Comparison of ENCODE assay signal across 25 cellular contexts in the genomic region with DNA sequence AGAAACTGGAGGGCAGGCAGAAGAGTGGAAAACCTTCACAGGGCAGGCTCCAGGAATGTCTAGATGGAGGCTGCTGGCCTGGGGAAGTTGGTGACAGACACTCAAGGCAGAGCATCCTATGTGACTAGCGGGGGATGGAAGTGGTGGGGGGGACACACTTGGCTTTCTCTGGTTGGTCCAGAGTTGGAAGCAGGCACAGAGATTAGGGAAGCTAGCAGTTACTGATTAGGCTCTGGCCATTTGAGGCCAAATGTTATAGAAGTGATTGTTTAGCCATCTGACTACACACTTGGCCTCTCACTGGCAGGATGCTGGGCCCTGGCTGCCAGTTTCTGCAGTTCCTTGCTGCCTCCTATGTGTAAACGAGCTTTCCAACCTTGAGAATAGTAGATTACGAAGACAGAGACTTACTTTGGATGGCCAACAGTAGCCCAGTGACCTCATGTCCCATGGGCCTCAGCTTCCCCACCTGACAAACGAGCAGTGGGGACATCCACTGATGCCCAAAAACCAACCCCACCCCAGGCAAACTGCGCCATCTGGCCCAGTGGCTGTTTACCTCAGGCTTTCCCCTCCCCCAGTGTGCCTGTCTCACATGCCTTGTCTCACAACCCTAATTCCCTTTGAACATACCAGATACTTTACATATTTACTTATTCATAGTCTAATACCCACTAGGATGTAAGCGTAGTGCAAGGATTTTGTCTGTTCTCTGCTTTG.
DNase-seq lines count a peak whose midpoint lies in the region; TF ChIP-seq lines count a peak whose summit lies in the region.
"Had no signal": no experiment of that assay in that cellular context is flagged by ENCODE, and none has a peak within 500 bp of the region (broad histone marks: within the 10 kb centered on the region; RNA-seq: fewer than 3 reads in every experiment).

No MANE protein-coding gene starts in this region.

- H3K27ac ChIP-seq in neural progenitor cell (no peak overlapping the region), prostate gland (no peak overlapping the region)
- H3K27ac ChIP-seq: gastrocnemius medialis, left lung, stomach, thyroid gland had no signal

- H3F3A ChIP-seq in neural progenitor cell (ENCODE audit: low read depth): no peaks in the 10 kb centered on the region

- H3K27me3 ChIP-seq in neural progenitor cell (no peaks in the 10 kb centered on the region), prostate gland (replicated peaks; ENCODE audit: insufficient read depth) (no peaks in the 10 kb centered on the region)
- H3K27me3 ChIP-seq: gastrocnemius medialis, left lung, stomach, thyroid gland had no signal

- no peaks in the 10 kb centered on the region for H3K36me3 Mint-ChIP-seq in neural progenitor cell
- H3K36me3 Mint-ChIP-seq: activated CD4-positive, alpha-beta memory T cell treated with anti-CD3 and anti-CD28 coated beads for 36 hours; activated naive CD4-positive, alpha-beta T cell treated with anti-CD3 and anti-CD28 coated beads, Interleukin-2, amount 50 U/mL, for 72 hours had no signal

- peak overlapping the region; percentile 68 for H3K27ac Mint-ChIP-seq in neural progenitor cell
- H3K27ac Mint-ChIP-seq: activated CD4-positive, alpha-beta memory T cell treated with anti-CD3 and anti-CD28 coated beads for 36 hours; activated naive CD4-positive, alpha-beta T cell treated with anti-CD3 and anti-CD28 coated beads, Interleukin-2, amount 50 U/mL, for 72 hours; CD8-positive, alpha-beta T cell had no signal

- H3K9me3 ChIP-seq in neural progenitor cell (ENCODE audit: low read depth) (no peaks in the 10 kb centered on the region), prostate gland (no peaks in the 10 kb centered on the region)
- H3K9me3 ChIP-seq: gastrocnemius medialis, left lung, stomach, thyroid gland had no signal

- peaks cover 12% of the 10 kb centered on the region for H4K20me1 ChIP-seq in neural progenitor cell (ENCODE audit: low read depth)

- DNase-seq in ELF-1 (ENCODE audit: low read depth, low spot score) (peak; percentile 36), NCI-H524 treated with DMSO at 0.1 percent for 48 hours (lab: John Stamatoyannopoulos, UW) (peak; percentile 49), cerebellar cortex (ENCODE audit: low spot score) (peak; percentile 70), neural progenitor cell (ENCODE audit: low spot score) (peak; percentile 5), prostate gland (ENCODE audit: low spot score) (no peak), GM10266 (ENCODE audit: extremely low spot score) (no peak), SIG-M5 (lab: John Stamatoyannopoulos, UW) (no peak), NCI-H1436 (lab: John Stamatoyannopoulos, UW) (no peak)
- DNase-seq: activated CD4-positive, alpha-beta memory T cell treated with anti-CD3 and anti-CD28 coated beads for 36 hours; CD8-positive, alpha-beta T cell; cortex of kidney; gastrocnemius medialis; GF-D8; hippocampal formation; Kasumi-1; left lung; MV-4-11; naive B cell; NCI-H748 treated with DMSO at 0.1 percent for 48 hours; right cardiac atrium; stimulated activated CD4-positive, alpha-beta T cell treated with anti-CD3 and anti-CD28 coated beads, Interleukin-2, amount 100 ng/mL, for 24 hours; stomach; T-helper 1 cell; thyroid gland had no signal

- no peak overlapping the region for H3K4me3 Mint-ChIP-seq in neural progenitor cell
- H3K4me3 Mint-ChIP-seq: activated CD4-positive, alpha-beta memory T cell treated with anti-CD3 and anti-CD28 coated beads for 36 hours; CD8-positive, alpha-beta T cell had no signal

- 93% methylated on average over 6 of the region's 6 CpGs for WGBS in prostate gland

- H3K4me2 ChIP-seq in neural progenitor cell: no peak overlapping the region

- H3K4me1 ChIP-seq in neural progenitor cell: peaks cover 4% of the 10 kb centered on the region
- H3K4me1 ChIP-seq in prostate gland (replicated peaks): no peaks in the 10 kb centered on the region

- TF ChIP-seq POLR2A in prostate gland (IDR thresholded peaks at IDR 0.05): no peak

- no peaks in the 10 kb centered on the region for H3K9me3 Mint-ChIP-seq in neural progenitor cell
- H3K9me3 Mint-ChIP-seq: activated CD4-positive, alpha-beta memory T cell treated with anti-CD3 and anti-CD28 coated beads for 36 hours; activated naive CD4-positive, alpha-beta T cell treated with anti-CD3 and anti-CD28 coated beads, Interleukin-2, amount 50 U/mL, for 72 hours; CD8-positive, alpha-beta T cell; naive B cell had no signal

- H3K79me2 ChIP-seq in neural progenitor cell (ENCODE audit: low read depth): no peaks in the 10 kb centered on the region

- H2AFZ ChIP-seq in neural progenitor cell (replicated peaks): no peak overlapping the region

- H3K36me3 ChIP-seq in neural progenitor cell (no peaks in the 10 kb centered on the region), prostate gland (no peaks in the 10 kb centered on the region)
- H3K36me3 ChIP-seq: gastrocnemius medialis, stomach, thyroid gland had no signal

- TF ChIP-seq CTCF in neural progenitor cell (IDR thresholded peaks at IDR 0.05) (no peak), prostate gland (IDR thresholded peaks at IDR 0.05) (no peak), GM10266 (IDR thresholded peaks at IDR 0.05; ENCODE audit: control insufficient read depth, insufficient read depth, low read depth, missing control alignments) (no peak)

- H3K4me3 ChIP-seq in neural progenitor cell (no peak overlapping the region), prostate gland (no peak overlapping the region)
- H3K4me3 ChIP-seq: gastrocnemius medialis, left lung, stomach, thyroid gland had no signal

- H3K27me3 Mint-ChIP-seq in neural progenitor cell (ENCODE audit: insufficient read depth, low read depth): no peaks in the 10 kb centered on the region
- H3K27me3 Mint-ChIP-seq: activated CD4-positive, alpha-beta memory T cell treated with anti-CD3 and anti-CD28 coated beads for 36 hours; naive B cell had no signal

- no peak overlapping the region for H3K9ac ChIP-seq in neural progenitor cell

- intact Hi-C loops in prostate gland (cut with DNase I): no loop called here

- H3K4me1 Mint-ChIP-seq in neural progenitor cell: peaks cover 4% of the 10 kb centered on the region

Comparison
In these comparisons a context has a peak if more than half of its experiments do, and no peak if none do; other contexts are left out.
1. DNase-seq: peak in ELF-1 (single experiment), NCI-H524 treated with DMSO at 0.1 percent for 48 hours (single experiment), cerebellar cortex (single experiment) and neural progenitor cell (single experiment); none in prostate gland (single experiment), GM10266 (single experiment), SIG-M5 (single experiment) and NCI-H1436 (single experiment).